Comparison of ENCODE assay signal across 1 cellular context in the genomic region with DNA sequence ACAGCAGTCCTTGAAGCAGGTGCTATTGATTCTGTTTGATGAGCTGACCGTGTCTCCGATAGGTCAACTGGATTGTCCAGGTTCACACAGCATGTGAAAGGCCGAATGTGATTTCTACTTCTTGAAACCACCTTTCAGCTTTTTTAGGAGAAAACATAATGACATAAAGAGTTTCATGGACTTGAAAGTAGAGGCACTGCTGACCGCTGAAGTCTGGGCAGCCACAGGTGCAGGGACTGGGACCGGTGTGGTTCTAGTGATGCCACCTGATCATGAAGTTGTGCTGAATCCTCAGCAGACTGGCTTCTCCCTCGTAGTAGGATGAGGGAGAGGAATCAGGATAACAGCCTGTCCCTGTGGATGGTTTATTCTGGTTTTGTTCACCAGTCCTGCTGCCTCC.
TF ChIP-seq lines count a peak whose summit lies in the region.

No MANE protein-coding gene starts in this region.

TF ChIP-seq in IMR-90, 13 proteins besides CTCF, POLR2A, EP300 and RAD21 (continued from another document):
- TF ChIP-seq, protein P1, sequence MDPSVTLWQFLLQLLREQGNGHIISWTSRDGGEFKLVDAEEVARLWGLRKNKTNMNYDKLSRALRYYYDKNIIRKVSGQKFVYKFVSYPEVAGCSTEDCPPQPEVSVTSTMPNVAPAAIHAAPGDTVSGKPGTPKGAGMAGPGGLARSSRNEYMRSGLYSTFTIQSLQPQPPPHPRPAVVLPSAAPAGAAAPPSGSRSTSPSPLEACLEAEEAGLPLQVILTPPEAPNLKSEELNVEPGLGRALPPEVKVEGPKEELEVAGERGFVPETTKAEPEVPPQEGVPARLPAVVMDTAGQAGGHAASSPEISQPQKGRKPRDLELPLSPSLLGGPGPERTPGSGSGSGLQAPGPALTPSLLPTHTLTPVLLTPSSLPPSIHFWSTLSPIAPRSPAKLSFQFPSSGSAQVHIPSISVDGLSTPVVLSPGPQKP (IDR thresholded peaks at IDR 0.05; ENCODE audit: borderline replicate concordance, low read depth, low read length), result no peak
- TF ChIP-seq FOS (IDR thresholded peaks at IDR 0.05; ENCODE audit: low read depth, low read length) (no peak), RCOR1 (IDR thresholded peaks at IDR 0.05; ENCODE audit: insufficient replicate concordance, low read length) (no peak), CEBPB (IDR thresholded peaks at IDR 0.05; ENCODE audit: low read depth, low read length) (no peak), MXI1 (IDR thresholded peaks at IDR 0.05; ENCODE audit: borderline replicate concordance, low read depth, low read length) (no peak), CHD1 (IDR thresholded peaks at IDR 0.05; ENCODE audit: low read depth, low read length) (no peak)
TF ChIP-seq in IMR-90: peak in this region for 0.
